Comparison of ENCODE assay signal across 10 cellular contexts in the genomic region with DNA sequence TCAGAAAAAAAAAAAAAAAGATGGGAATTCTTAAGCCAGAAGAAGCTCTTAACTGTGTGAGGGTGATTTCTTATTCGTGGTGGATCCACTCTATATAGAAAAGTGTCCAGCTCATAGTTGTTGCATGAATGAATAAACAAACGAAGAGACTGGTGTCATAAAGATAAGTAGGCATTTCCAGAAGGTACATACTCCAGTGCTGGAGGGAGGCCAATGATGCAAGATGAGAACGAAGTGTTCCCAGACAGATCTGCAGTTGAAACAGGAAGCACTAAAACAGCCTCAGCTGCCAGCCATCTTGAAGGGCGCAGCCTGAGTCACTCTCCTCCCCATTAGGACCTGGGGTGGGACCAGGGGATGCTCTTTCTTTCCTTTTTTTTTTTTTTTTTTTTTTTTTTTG. TPM values are rescaled to one million over a fixed set of nuclear protein-coding genes. Genes with fewer than 3 reads are reported as not detected.
DNase-seq lines count a peak whose midpoint lies in the region; ATAC-seq and TF ChIP-seq lines count a peak whose summit lies in the region.
"Had no signal": no experiment of that assay in that cellular context is flagged by ENCODE, and none has a peak within 500 bp of the region (broad histone marks: within the 10 kb centered on the region; RNA-seq: fewer than 3 reads in every experiment).

No MANE protein-coding gene starts in this region.

- H3K9me3 ChIP-seq in GM23248 (ENCODE audit: low read depth): no peaks in the 10 kb centered on the region

- DNase-seq in GM23248 (peak; percentile 83), NCI-H748 (lab: John Stamatoyannopoulos, UW; ENCODE audit: unreplicated experiment) (peak; percentile 62), fibroblast of mammary gland (ENCODE audit: low read depth) (peak; percentile 99), skeletal muscle cell (ENCODE audit: low read depth) (peak; percentile 99)
- no peak for DNase-seq in activated CD4-positive, alpha-beta memory T cell treated with anti-CD3 and anti-CD28 coated beads for 36 hours
- no peak for DNase-seq in central memory CD4-positive, alpha-beta T cell
- DNase-seq: effector CD4-positive, alpha-beta T cell had no signal

- H3K9me2 ChIP-seq in GM23248 (ENCODE audit: insufficient read depth): no peaks in the 10 kb centered on the region

- no peaks in the 10 kb centered on the region for H3K36me3 Mint-ChIP-seq in activated CD4-positive, alpha-beta memory T cell treated with anti-CD3 and anti-CD28 coated beads for 36 hours

- H2AFZ ChIP-seq in GM23248: no peak overlapping the region

- no peak for TF ChIP-seq CTCF in fibroblast of mammary gland (conservative IDR thresholded peaks at IDR 0.05; ENCODE audit: control insufficient read depth, insufficient read depth, low read depth, low read length)

- no peaks in the 10 kb centered on the region for H3K4me1 ChIP-seq in GM23248 (ENCODE audit: insufficient read depth)

- no peak overlapping the region for H3K9ac ChIP-seq in GM23248

- POLR2A ChIA-PET in activated CD4-positive, alpha-beta memory T cell treated with anti-CD3 and anti-CD28 coated beads for 36 hours (lab: Charles Lee): no interaction called here

- no peak overlapping the region for H3K27ac ChIP-seq in GM23248

- no peak for ATAC-seq in GM21786 (IDR thresholded peaks at IDR 0.05; ENCODE audit: unreplicated experiment)
- ATAC-seq in GM18907 (IDR thresholded peaks at IDR 0.05; ENCODE audit: unreplicated experiment): no peak

- H3K27me3 ChIP-seq in GM23248 (replicated peaks; ENCODE audit: insufficient read depth): no peaks in the 10 kb centered on the region

- no peak overlapping the region for H3K27ac Mint-ChIP-seq in activated CD4-positive, alpha-beta memory T cell treated with anti-CD3 and anti-CD28 coated beads for 36 hours
- H3K27ac Mint-ChIP-seq: progenitor cell of endocrine pancreas had no signal

- H3K9me3 Mint-ChIP-seq in activated CD4-positive, alpha-beta memory T cell treated with anti-CD3 and anti-CD28 coated beads for 36 hours: no peaks in the 10 kb centered on the region

- H3K79me2 ChIP-seq in GM23248 (ENCODE audit: insufficient read depth): no peaks in the 10 kb centered on the region

- no peak overlapping the region for H3K4me2 ChIP-seq in GM23248 (ENCODE audit: unreplicated experiment)

- peaks cover 4% of the 10 kb centered on the region; the same call in 1 of the 2 replicates for H3F3A ChIP-seq in GM23248 (ENCODE audit: insufficient read depth)

- H3K4me1 Mint-ChIP-seq in activated CD4-positive, alpha-beta memory T cell treated with anti-CD3 and anti-CD28 coated beads for 36 hours (ENCODE audit: low read depth): peaks cover 9% of the 10 kb centered on the region

- no peaks in the 10 kb centered on the region for H3K36me3 ChIP-seq in GM23248 (ENCODE audit: low read depth)

- H3K4me3 Mint-ChIP-seq in activated CD4-positive, alpha-beta memory T cell treated with anti-CD3 and anti-CD28 coated beads for 36 hours: no peak overlapping the region

- in situ Hi-C loops in GM23248 (cut with MboI): no loop called here

- peaks cover 7% of the 10 kb centered on the region for H3K27me3 Mint-ChIP-seq in activated CD4-positive, alpha-beta memory T cell treated with anti-CD3 and anti-CD28 coated beads for 36 hours

- CTCF ChIA-PET in activated CD4-positive, alpha-beta memory T cell treated with anti-CD3 and anti-CD28 coated beads for 36 hours (lab: Charles Lee): interaction anchor here (1.4 kb wide), 1 partner anchor 87 kb away, joined by 3 read pairs; no protein-coding TSS in a partner anchor

- intact Hi-C loops in activated CD4-positive, alpha-beta memory T cell treated with anti-CD3 and anti-CD28 coated beads for 36 hours (cut with micrococcal nuclease): no loop called here

- no peaks in the 10 kb centered on the region for H4K20me1 ChIP-seq in GM23248 (ENCODE audit: insufficient read depth)

- 6 to 8% methylated on average over 4 of the region's 4 CpGs for WGBS in GM23248 (ENCODE audit: low coverage in 1 of 2, low lambda C conversion rate in 2 of 2, missing lambda C conversion rate in 2 of 2), 2 experiments

- H3K4me3 ChIP-seq in GM23248 (no peak overlapping the region), fibroblast of mammary gland (ENCODE audit: control insufficient read depth, low read depth, low read length) (no peak overlapping the region), skeletal muscle cell (ENCODE audit: low read depth, low read length) (no peak overlapping the region)

RNA-seq across cellular contexts. Expression of a gene that starts 47.4 kb away (rescaled TPM):
- not detected in 2 replicates for total RNA-seq in GM23248 (2014; rRNA removed; shearing (Covaris generic))
- polyA plus RNA-seq in GM23248 (2016; fragmentation: Nextera tagmentation; extraction: Ambion mirVana): not detected in 2 replicates
- total RNA-seq in activated CD4-positive, alpha-beta memory T cell treated with anti-CD3 and anti-CD28 coated beads for 36 hours: 100 to 1,000 TPM; 124 to 126 TPM

Comparison
In these comparisons a context has a peak if more than half of its experiments do, and no peak if none do; other contexts are left out.
1. DNase-seq: peak in GM23248 (single experiment), NCI-H748 (single experiment), fibroblast of mammary gland (single experiment) and skeletal muscle cell (single experiment); none in activated CD4-positive, alpha-beta memory T cell treated with anti-CD3 and anti-CD28 coated beads for 36 hours (single experiment) and central memory CD4-positive, alpha-beta T cell (single experiment).
2. RNA of a gene that starts 47.4 kb away (total RNA-seq): 124 to 126 TPM in activated CD4-positive, alpha-beta memory T cell treated with anti-CD3 and anti-CD28 coated beads for 36 hours; not detected in GM23248; every median in the first group is over 100 times any median in the second.